Comparison of ENCODE assay signal across 8 cellular contexts in the genomic region with DNA sequence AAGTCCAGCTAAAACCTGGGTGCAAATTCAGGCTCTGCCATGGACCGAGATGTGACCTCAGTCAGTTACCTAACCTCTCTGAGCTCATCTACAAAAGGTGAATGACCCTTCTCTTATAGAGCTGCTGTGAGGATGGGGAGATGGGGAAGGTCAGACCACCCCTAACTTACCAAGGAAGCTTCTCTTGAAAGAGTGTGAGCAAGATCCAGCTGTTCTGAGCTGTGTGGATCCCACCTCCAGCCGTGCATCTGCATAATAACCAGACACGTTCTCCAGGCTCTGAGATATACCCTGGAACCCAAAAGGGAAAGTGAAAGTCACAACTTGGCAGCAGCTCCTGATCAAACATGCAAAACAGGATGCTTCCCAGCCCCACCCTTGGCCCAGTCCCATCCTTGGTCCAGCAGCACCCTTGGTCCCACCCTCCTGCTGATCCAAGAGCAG. TPM values are rescaled to one million over a fixed set of nuclear protein-coding genes. Genes with fewer than 3 reads are reported as not detected.
DNase-seq lines count a peak whose midpoint lies in the region; ATAC-seq and TF ChIP-seq lines count a peak whose summit lies in the region.

A gene with protein sequence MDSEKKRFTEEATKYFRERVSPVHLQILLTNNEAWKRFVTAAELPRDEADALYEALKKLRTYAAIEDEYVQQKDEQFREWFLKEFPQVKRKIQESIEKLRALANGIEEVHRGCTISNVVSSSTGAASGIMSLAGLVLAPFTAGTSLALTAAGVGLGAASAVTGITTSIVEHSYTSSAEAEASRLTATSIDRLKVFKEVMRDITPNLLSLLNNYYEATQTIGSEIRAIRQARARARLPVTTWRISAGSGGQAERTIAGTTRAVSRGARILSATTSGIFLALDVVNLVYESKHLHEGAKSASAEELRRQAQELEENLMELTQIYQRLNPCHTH (minus strand): TSS at position 257 of the 444 bp plus-strand sequence. CDS start 11,700 bp downstream, outside the sequence.

- intact Hi-C loops in sciatic nerve (cut with DNase I), result no loop called here

- H3K4me3 ChIP-seq in fibroblast of the aortic adventitia (ENCODE audit: low read depth, low read length), result peak within 1 kb of the TSS; percentile 65

- ATAC-seq in sciatic nerve (peak; percentile 73), HG02798 (IDR thresholded peaks at IDR 0.05; ENCODE audit: poor library complexity, unreplicated experiment) (no peak)

- peak; percentile 19 for DNase-seq in NCI-H2196 (lab: John Stamatoyannopoulos, UW; ENCODE audit: unreplicated experiment)
- no peak for DNase-seq in NCI-H2196 treated with DMSO at 0.1 percent for 48 hours (lab: John Stamatoyannopoulos, UW; ENCODE audit: unreplicated experiment)
- DNase-seq in activated T-cell treated with anti-CD3 and anti-CD28 coated beads, Interleukin-2, amount 50 U/mL, for 48 hours, result peak; percentile 60
- DNase-seq in fibroblast of the aortic adventitia (ENCODE audit: low read depth), result peak; percentile 90
- peak; percentile 83 for DNase-seq in sciatic nerve (ENCODE audit: low spot score)
- no peak for DNase-seq in HuH-7.5 (ENCODE audit: low spot score)
- DNase-seq in foreskin melanocyte, result no peak

- TF ChIP-seq CTCF in fibroblast of the aortic adventitia (IDR thresholded peaks at IDR 0.05; ENCODE audit: insufficient read depth, low read length), result no peak

RNA-seq across cellular contexts. Expression of the gene that starts here (rescaled TPM):
- total RNA-seq in fibroblast of the aortic adventitia (ENCODE audit: low replicate concordance) (17.4 and 25.8 TPM in 2 replicates), sciatic nerve (77.2 TPM)

Comparison
In these comparisons a context has a peak if more than half of its experiments do, and no peak if none do; other contexts are left out.
1. DNase-seq: peak in NCI-H2196 (single experiment), activated T-cell treated with anti-CD3 and anti-CD28 coated beads, Interleukin-2, amount 50 U/mL, for 48 hours (2 of 2), fibroblast of the aortic adventitia (single experiment) and sciatic nerve (single experiment); none in NCI-H2196 treated with DMSO at 0.1 percent for 48 hours (single experiment), HuH-7.5 (single experiment) and foreskin melanocyte (single experiment).